9 cellular contexts compared by ENCODE assay signal in genomic region chr18:57737661-57738060, GRCh38.
DNase-seq lines count a peak whose midpoint lies in the region; ATAC-seq and TF ChIP-seq lines count a peak whose summit lies in the region.
"Had no signal": no experiment of that assay in that cellular context is flagged by ENCODE, and none has a peak within 500 bp of the region (broad histone marks: within the 10 kb centered on the region; RNA-seq: fewer than 3 reads in every experiment).

No MANE protein-coding gene starts in this region.

- POLR2A ChIA-PET in BJ (lab: Charles Lee) = interaction anchor here (0.6 kb wide), 1 partner anchor 116 kb away, joined by 3 read pairs; the partner anchor contains the start of gene NARS1

- no peaks in the 10 kb centered on the region for H3K36me3 Mint-ChIP-seq in effector memory CD8-positive, alpha-beta T cell (ENCODE audit: insufficient read depth)
- no peaks in the 10 kb centered on the region for H3K36me3 Mint-ChIP-seq in T-helper 2 cell treated with Interferon-gamma antibody and Interleukin-4, amounts not matched to agents 5 μg/mL and 100 μg/mL, for 36 hours (ENCODE audit: low read depth)

- H3K4me3 ChIP-seq in BJ (ENCODE audit: low read depth, low read length) = no peak overlapping the region

- TF ChIP-seq CTCF in BJ (IDR thresholded peaks at IDR 0.05; ENCODE audit: insufficient read depth, low read depth, low read length) (no peak), omental fat pad (IDR thresholded peaks at IDR 0.05) (no peak)

- H3K4me1 Mint-ChIP-seq in effector memory CD8-positive, alpha-beta T cell (ENCODE audit: low read depth in 2 of 2) = no peaks in the 10 kb centered on the region
- H3K4me1 Mint-ChIP-seq in T-helper 2 cell treated with Interferon-gamma antibody and Interleukin-4, amounts not matched to agents 5 μg/mL and 100 μg/mL, for 36 hours (ENCODE audit: low read depth) = no peaks in the 10 kb centered on the region

- H3K27me3 Mint-ChIP-seq in effector memory CD8-positive, alpha-beta T cell = no peaks in the 10 kb centered on the region
- no peaks in the 10 kb centered on the region for H3K27me3 Mint-ChIP-seq in T-helper 2 cell treated with Interferon-gamma antibody and Interleukin-4, amounts not matched to agents 5 μg/mL and 100 μg/mL, for 36 hours (ENCODE audit: low read depth)

- peaks cover 2 to 7% of the 10 kb centered on the region in 2 donors for H3K9me3 Mint-ChIP-seq in effector memory CD8-positive, alpha-beta T cell
- H3K9me3 Mint-ChIP-seq in T-helper 2 cell treated with Interferon-gamma antibody and Interleukin-4, amounts not matched to agents 5 μg/mL and 100 μg/mL, for 36 hours = peaks cover 9% of the 10 kb centered on the region

- peak; percentile 89 for DNase-seq in BJ (ENCODE audit: low read depth)
- peak; percentile 72 for DNase-seq in RKO (ENCODE audit: low spot score)
- peak; percentile 97 for DNase-seq in fibroblast of gingiva (ENCODE audit: low read depth)
- DNase-seq in omental fat pad (ENCODE audit: low spot score) = peak; percentile 55
- no peak for DNase-seq in DMS53 (lab: John Stamatoyannopoulos, UW)
- DNase-seq in DMS153 treated with DMSO at 0.1 percent for 48 hours (lab: John Stamatoyannopoulos, UW; ENCODE audit: unreplicated experiment) = no peak
- DNase-seq in effector memory CD8-positive, alpha-beta T cell = no peak
- DNase-seq in T-helper 2 cell treated with Interferon-gamma antibody and Interleukin-4, amounts not matched to agents 5 μg/mL and 100 μg/mL, for 36 hours (ENCODE audit: low spot score) = no peak
- DNase-seq: activated CD4-positive, alpha-beta T cell treated with anti-CD3 and anti-CD28 coated beads for 48 hours had no signal

- H3K27ac Mint-ChIP-seq in effector memory CD8-positive, alpha-beta T cell = no peak overlapping the region
- H3K27ac Mint-ChIP-seq in T-helper 2 cell treated with Interferon-gamma antibody and Interleukin-4, amounts not matched to agents 5 μg/mL and 100 μg/mL, for 36 hours = no peak overlapping the region

- H3K36me3 ChIP-seq in BJ (ENCODE audit: control insufficient read depth, insufficient read depth, low read length) = no peaks in the 10 kb centered on the region

- H3K4me3 Mint-ChIP-seq in effector memory CD8-positive, alpha-beta T cell = no peak overlapping the region
- H3K4me3 Mint-ChIP-seq in T-helper 2 cell treated with Interferon-gamma antibody and Interleukin-4, amounts not matched to agents 5 μg/mL and 100 μg/mL, for 36 hours = no peak overlapping the region

- peak; percentile 100 for ATAC-seq in omental fat pad (ENCODE audit: low FRiP score)
- ATAC-seq in effector memory CD8-positive, alpha-beta T cell (replicated peaks) = no peak

- H3K27me3 ChIP-seq in BJ (ENCODE audit: control insufficient read depth, insufficient read depth, low read length) = no peaks in the 10 kb centered on the region

- CTCF ChIA-PET in BJ (lab: Yijun Ruan, JAX) = interaction anchor here (1.2 kb wide), 1 partner anchor 398 kb away, joined by 3 read pairs; no protein-coding TSS in a partner anchor

Comparison
In these comparisons a context has a peak if more than half of its experiments do, and no peak if none do; other contexts are left out.
1. DNase-seq: peak in BJ (single experiment), RKO (single experiment), fibroblast of gingiva (single experiment) and omental fat pad (single experiment); none in DMS53 (single experiment), DMS153 treated with DMSO at 0.1 percent for 48 hours (single experiment), effector memory CD8-positive, alpha-beta T cell (0 of 3) and T-helper 2 cell treated with Interferon-gamma antibody and Interleukin-4, amounts not matched to agents 5 μg/mL and 100 μg/mL, for 36 hours (single experiment).